In the genomic region with DNA sequence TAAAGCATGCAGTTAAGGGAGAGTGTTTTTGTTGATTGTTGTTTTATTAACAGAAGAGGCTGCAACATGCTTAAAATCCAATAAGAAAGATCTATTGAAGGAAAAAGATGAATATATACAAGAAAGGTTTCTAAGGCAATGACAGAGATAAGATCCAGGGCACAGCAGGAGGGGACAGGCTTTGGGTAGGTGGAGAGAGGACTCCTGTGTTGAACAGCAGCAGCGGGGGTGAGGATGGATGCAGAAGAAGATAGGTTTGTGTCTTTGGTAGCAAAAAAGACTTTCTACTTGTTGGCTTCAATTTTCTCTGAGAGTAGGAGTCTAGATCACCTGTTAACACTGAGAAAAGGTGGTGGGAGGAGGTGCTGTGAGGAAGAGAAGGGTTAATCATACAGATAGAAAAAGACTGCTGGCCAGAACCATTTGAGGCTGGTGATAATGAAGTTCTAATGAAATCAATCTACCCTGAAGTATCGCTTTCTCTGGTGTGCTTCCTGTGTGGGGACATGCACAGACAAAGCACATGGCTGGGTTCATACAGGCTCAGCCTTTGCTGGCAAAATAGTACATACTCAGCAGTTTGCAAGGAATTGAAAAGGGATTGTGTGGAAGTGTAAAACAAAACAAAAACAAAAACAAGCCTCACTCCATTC, we compare ENCODE assay signal across 3 cellular contexts.
TF ChIP-seq lines count a peak whose summit lies in the region.

No MANE protein-coding gene starts in this region.

TF ChIP-seq in GM23338, 12 proteins besides CTCF, POLR2A, EP300 and RAD21 (continues in another document):
- TF ChIP-seq, protein P1, sequence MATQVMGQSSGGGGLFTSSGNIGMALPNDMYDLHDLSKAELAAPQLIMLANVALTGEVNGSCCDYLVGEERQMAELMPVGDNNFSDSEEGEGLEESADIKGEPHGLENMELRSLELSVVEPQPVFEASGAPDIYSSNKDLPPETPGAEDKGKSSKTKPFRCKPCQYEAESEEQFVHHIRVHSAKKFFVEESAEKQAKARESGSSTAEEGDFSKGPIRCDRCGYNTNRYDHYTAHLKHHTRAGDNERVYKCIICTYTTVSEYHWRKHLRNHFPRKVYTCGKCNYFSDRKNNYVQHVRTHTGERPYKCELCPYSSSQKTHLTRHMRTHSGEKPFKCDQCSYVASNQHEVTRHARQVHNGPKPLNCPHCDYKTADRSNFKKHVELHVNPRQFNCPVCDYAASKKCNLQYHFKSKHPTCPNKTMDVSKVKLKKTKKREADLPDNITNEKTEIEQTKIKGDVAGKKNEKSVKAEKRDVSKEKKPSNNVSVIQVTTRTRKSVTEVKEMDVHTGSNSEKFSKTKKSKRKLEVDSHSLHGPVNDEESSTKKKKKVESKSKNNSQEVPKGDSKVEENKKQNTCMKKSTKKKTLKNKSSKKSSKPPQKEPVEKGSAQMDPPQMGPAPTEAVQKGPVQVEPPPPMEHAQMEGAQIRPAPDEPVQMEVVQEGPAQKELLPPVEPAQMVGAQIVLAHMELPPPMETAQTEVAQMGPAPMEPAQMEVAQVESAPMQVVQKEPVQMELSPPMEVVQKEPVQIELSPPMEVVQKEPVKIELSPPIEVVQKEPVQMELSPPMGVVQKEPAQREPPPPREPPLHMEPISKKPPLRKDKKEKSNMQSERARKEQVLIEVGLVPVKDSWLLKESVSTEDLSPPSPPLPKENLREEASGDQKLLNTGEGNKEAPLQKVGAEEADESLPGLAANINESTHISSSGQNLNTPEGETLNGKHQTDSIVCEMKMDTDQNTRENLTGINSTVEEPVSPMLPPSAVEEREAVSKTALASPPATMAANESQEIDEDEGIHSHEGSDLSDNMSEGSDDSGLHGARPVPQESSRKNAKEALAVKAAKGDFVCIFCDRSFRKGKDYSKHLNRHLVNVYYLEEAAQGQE (IDR thresholded peaks at IDR 0.05; ENCODE audit: unreplicated experiment), result no peak
- TF ChIP-seq EZH2 (IDR thresholded peaks at IDR 0.05; ENCODE audit: low read depth, unreplicated experiment) (no peak), JUNB (IDR thresholded peaks at IDR 0.05; ENCODE audit: unreplicated experiment) (no peak), ZNF114 (CRISPR knock-in tag; IDR thresholded peaks at IDR 0.05) (no peak), ZNF331 (CRISPR knock-in tag; IDR thresholded peaks at IDR 0.05; ENCODE audit: low read depth) (no peak), EZH2phosphoT487 (IDR thresholded peaks at IDR 0.05; ENCODE audit: unreplicated experiment) (no peak), CREB1 (CRISPR knock-in tag; IDR thresholded peaks at IDR 0.05; ENCODE audit: low read depth) (no peak), POLR2AphosphoS5 (IDR thresholded peaks at IDR 0.05; ENCODE audit: low read depth) (no peak), NANOG (IDR thresholded peaks at IDR 0.05; ENCODE audit: borderline replicate concordance) (no peak)
- TF ChIP-seq, protein P2, sequence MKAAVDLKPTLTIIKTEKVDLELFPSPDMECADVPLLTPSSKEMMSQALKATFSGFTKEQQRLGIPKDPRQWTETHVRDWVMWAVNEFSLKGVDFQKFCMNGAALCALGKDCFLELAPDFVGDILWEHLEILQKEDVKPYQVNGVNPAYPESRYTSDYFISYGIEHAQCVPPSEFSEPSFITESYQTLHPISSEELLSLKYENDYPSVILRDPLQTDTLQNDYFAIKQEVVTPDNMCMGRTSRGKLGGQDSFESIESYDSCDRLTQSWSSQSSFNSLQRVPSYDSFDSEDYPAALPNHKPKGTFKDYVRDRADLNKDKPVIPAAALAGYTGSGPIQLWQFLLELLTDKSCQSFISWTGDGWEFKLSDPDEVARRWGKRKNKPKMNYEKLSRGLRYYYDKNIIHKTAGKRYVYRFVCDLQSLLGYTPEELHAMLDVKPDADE (IDR thresholded peaks at IDR 0.05), result no peak

TF ChIP-seq in IMR-90, 13 proteins besides CTCF, POLR2A, EP300 and RAD21:
- TF ChIP-seq BHLHE40 (IDR thresholded peaks at IDR 0.05; ENCODE audit: low read depth, low read length) (no peak), MAFK (IDR thresholded peaks at IDR 0.05; ENCODE audit: low read depth, low read length) (peak; percentile 78)

TF ChIP-seq in HepG2, 621 proteins besides CTCF, POLR2A, EP300 and RAD21:
- TF ChIP-seq DNMT3B (CRISPR knock-in tag; conservative IDR thresholded peaks at IDR 0.05) (no peak), SOX13 (IDR thresholded peaks at IDR 0.05) (no peak), SOX13 (CRISPR knock-in tag; conservative IDR thresholded peaks at IDR 0.05 in 1 of 2, IDR thresholded peaks at IDR 0.05 in 1 of 2) (no peak), RFX3 (CRISPR knock-in tag; IDR thresholded peaks at IDR 0.05) (no peak), FOXC1 (CRISPR knock-in tag; IDR thresholded peaks at IDR 0.05; ENCODE audit: borderline replicate concordance) (no peak), ZNF570 (CRISPR knock-in tag; IDR thresholded peaks at IDR 0.05; ENCODE audit: borderline replicate concordance) (no peak), MAFG (CRISPR knock-in tag; IDR thresholded peaks at IDR 0.05) (no peak), MAFF (IDR thresholded peaks at IDR 0.05; ENCODE audit: low read depth, low read length) (peak; percentile 80), MAFK (conservative IDR thresholded peaks at IDR 0.05 in 1 of 2, IDR thresholded peaks at IDR 0.05 in 1 of 2; ENCODE audit: low read length in 2 of 2) (peak; percentile 75 to 88), ZBTB7B (CRISPR knock-in tag; IDR thresholded peaks at IDR 0.05) (no peak), ZFP41 (CRISPR knock-in tag; IDR thresholded peaks at IDR 0.05; ENCODE audit: borderline replicate concordance) (no peak)
